Comparison of ENCODE assay signal across 28 cellular contexts in the genomic region with DNA sequence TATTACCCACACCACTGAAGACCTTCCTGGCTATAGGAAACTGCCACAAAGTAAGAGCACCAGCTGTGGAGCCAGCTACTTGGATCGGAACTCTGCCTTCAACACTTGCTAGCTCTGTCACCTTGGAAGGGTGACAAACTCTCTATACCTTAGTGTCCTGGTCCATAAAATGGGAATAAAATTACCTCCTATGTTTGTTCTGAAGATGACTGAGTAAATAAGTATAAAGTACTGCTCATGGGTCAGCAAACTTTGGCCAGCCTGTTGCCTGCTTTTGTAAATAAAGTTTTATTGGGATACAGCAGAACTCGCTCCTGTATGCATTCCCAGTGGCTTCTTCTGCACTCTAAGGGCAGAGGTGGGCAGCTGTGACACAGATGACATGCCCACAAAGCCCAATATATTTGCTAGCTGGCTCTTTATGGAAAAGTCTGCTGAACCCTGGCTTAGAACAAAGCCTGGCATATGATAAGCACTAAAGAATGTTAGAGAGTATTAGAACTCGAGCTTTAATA.
"Had no signal": no experiment of that assay in that cellular context is flagged by ENCODE, and none has a peak within 500 bp of the region (broad histone marks: within the 10 kb centered on the region; RNA-seq: fewer than 3 reads in every experiment).

No MANE protein-coding gene starts in this region.

- H3K27ac ChIP-seq: colonic mucosa, coronary artery, dorsolateral prefrontal cortex, epithelial cell of prostate, esophagus muscularis mucosa, esophagus squamous epithelium, foreskin keratinocyte, gastrocnemius medialis, gastroesophageal sphincter, heart left ventricle, heart right ventricle had no signal

- ATAC-seq: effector memory CD8-positive, alpha-beta T cell; esophagus mucosa; foreskin keratinocyte; gastrocnemius medialis; gastroesophageal sphincter; heart left ventricle; heart right ventricle had no signal

- FAIRE-seq: colon, endometrium, endothelial cell of umbilical vein, frontal cortex had no signal

- H3K27me3 ChIP-seq: colonic mucosa, esophagus muscularis mucosa, esophagus squamous epithelium, foreskin keratinocyte, gastrocnemius medialis, gastroesophageal sphincter, heart left ventricle, heart right ventricle had no signal

- H3K36me3 ChIP-seq: colonic mucosa, esophagus muscularis mucosa, esophagus squamous epithelium, gastrocnemius medialis, gastroesophageal sphincter, heart left ventricle, heart right ventricle had no signal

- H3K4me3 ChIP-seq: colonic mucosa, coronary artery, dorsolateral prefrontal cortex, esophagus muscularis mucosa, esophagus squamous epithelium, gastrocnemius medialis, gastroesophageal sphincter, heart left ventricle, heart right ventricle had no signal

- DNase-seq: colonic mucosa; cortex of kidney; dermis blood vessel endothelial cell; dorsolateral prefrontal cortex; effector CD4-positive, alpha-beta T cell; effector CD8-positive, alpha-beta T cell; effector memory CD4-positive, alpha-beta T cell; effector memory CD8-positive, alpha-beta T cell; endodermal cell; erythroblast; esophagus squamous epithelium; foreskin fibroblast; foreskin keratinocyte; foreskin melanocyte; gastrocnemius medialis; glutamatergic neuron; head of caudate nucleus; heart left ventricle; heart right ventricle had no signal

- H3K9me3 ChIP-seq: colonic mucosa, esophagus squamous epithelium, gastrocnemius medialis, gastroesophageal sphincter had no signal

- H3K4me1 ChIP-seq: colonic mucosa, esophagus muscularis mucosa, esophagus squamous epithelium, foreskin keratinocyte, gastrocnemius medialis, gastroesophageal sphincter, heart left ventricle, heart right ventricle had no signal
